In the genomic region with DNA sequence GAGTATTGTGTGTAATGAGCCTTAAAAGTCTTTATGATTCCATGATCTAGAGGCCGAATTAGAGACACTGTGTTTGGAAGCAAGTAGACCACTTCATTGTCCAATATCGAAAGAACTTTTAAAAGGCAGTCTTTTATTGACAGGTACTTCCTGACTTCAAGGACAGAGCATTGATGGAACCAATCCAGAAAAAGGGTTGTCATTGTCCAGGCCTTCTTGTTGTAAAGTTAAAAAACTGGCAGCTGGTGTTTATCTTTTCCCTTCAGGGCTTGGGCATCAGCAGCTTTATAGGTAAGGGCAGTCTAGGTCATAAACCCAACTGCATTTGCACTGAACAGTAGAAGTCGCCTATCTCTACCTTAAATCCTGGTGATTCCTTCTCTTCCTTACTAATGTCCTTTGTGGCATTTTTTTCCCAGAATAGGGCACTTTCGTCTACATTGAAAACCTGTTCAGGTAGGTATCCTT, we compare ENCODE assay signal across 25 cellular contexts.
A peak's percentile ranks its signal among the peaks of the same experiment; 100 is the strongest.
DNase-seq lines count a peak whose midpoint lies in the region; ATAC-seq and TF ChIP-seq lines count a peak whose summit lies in the region.
"Had no signal": no experiment of that assay in that cellular context is flagged by ENCODE, and none has a peak within 500 bp of the region (broad histone marks: within the 10 kb centered on the region; RNA-seq: fewer than 3 reads in every experiment).

No MANE protein-coding gene starts in this region.

- peak; percentile 70 for DNase-seq in DMS79 treated with DMSO at 0.1 percent for 48 hours (lab: John Stamatoyannopoulos, UW)
- no peak for DNase-seq in DMS79 (lab: John Stamatoyannopoulos, UW)
- no peak for DNase-seq in central memory CD8-positive, alpha-beta T cell (ENCODE audit: low spot score in 2 of 2)
- no peak for DNase-seq in COLO668 (lab: John Stamatoyannopoulos, UW; ENCODE audit: unreplicated experiment)
- no peak for DNase-seq in NCI-H226
- DNase-seq: activated CD4-positive, alpha-beta T cell treated with anti-CD3 and anti-CD28 coated beads for 1 hour; brain microvascular endothelial cell; dorsolateral prefrontal cortex; esophagus squamous epithelium; glutamatergic neuron; GM23248; NCI-H1105; NCI-H446 treated with DMSO at 0.1 percent for 48 hours; nephron progenitor cell; psoas muscle; SIG-M5; spleen; T-helper 9 cell; transverse colon had no signal

- H3K9me3 Mint-ChIP-seq in central memory CD8-positive, alpha-beta T cell: no peaks in the 10 kb centered on the region
- H3K9me3 Mint-ChIP-seq: stimulated activated effector memory CD8-positive, alpha-beta T cell treated with anti-CD3 and anti-CD28 coated beads, Interleukin-12 subunit alpha, Interleukin-12 subunit beta, amount 100 ng/mL, for 72 hours had no signal

- peaks cover 11% of the 10 kb centered on the region for H3K4me1 ChIP-seq in BLaER1
- H3K4me1 ChIP-seq in Loucy (ENCODE audit: insufficient read depth, low read length, poor library complexity, severe bottlenecking): peaks cover 10% of the 10 kb centered on the region

- peaks cover 24% of the 10 kb centered on the region for H3K4me1 Mint-ChIP-seq in central memory CD8-positive, alpha-beta T cell

- H3K4me2 ChIP-seq in BLaER1 (peak overlapping the region; percentile 43), Loucy (ENCODE audit: low read depth, low read length, poor library complexity, severe bottlenecking) (peak overlapping the region; percentile 27)

- H3K9ac ChIP-seq in BLaER1 (no peak overlapping the region), Loucy (ENCODE audit: low read depth, low read length, poor library complexity, severe bottlenecking) (no peak overlapping the region)
- H3K9ac ChIP-seq: GM23248 had no signal

- H3K4me3 ChIP-seq in BLaER1 (no peak overlapping the region), Loucy (ENCODE audit: low read length, poor library complexity, severe bottlenecking) (no peak overlapping the region)
- H3K4me3 ChIP-seq: dorsolateral prefrontal cortex, esophagus squamous epithelium, GM23248, lung, psoas muscle, spleen, transverse colon had no signal

- no peaks in the 10 kb centered on the region for H3F3A ChIP-seq in Loucy (ENCODE audit: low read depth)

- H3K27ac ChIP-seq in BLaER1: no peak overlapping the region
- H3K27ac ChIP-seq: 22Rv1, esophagus squamous epithelium, GM23248, psoas muscle, spleen had no signal

- no peaks in the 10 kb centered on the region for H4K20me1 ChIP-seq in BLaER1
- no peaks in the 10 kb centered on the region for H4K20me1 ChIP-seq in Loucy (ENCODE audit: insufficient read depth, low read length, poor library complexity, severe bottlenecking)

- H3K9me3 ChIP-seq in BLaER1 (no peaks in the 10 kb centered on the region), Loucy (ENCODE audit: insufficient read depth, low read depth, low read length) (no peaks in the 10 kb centered on the region)
- H3K9me3 ChIP-seq: esophagus squamous epithelium, psoas muscle, spleen, transverse colon had no signal

- no peaks in the 10 kb centered on the region for H3K27me3 Mint-ChIP-seq in central memory CD8-positive, alpha-beta T cell

- no peaks in the 10 kb centered on the region for H3K27me3 ChIP-seq in BLaER1
- H3K27me3 ChIP-seq in Loucy (ENCODE audit: insufficient read depth, low read length, poor library complexity, severe bottlenecking): peaks cover 89% of the 10 kb centered on the region
- H3K27me3 ChIP-seq: brain microvascular endothelial cell, dorsolateral prefrontal cortex, esophagus squamous epithelium, spleen, transverse colon had no signal

- H3K36me3 ChIP-seq in BLaER1: no peaks in the 10 kb centered on the region
- H3K36me3 ChIP-seq in Loucy (ENCODE audit: insufficient read depth, low read length): no peaks in the 10 kb centered on the region
- H3K36me3 ChIP-seq: brain microvascular endothelial cell, esophagus squamous epithelium, spleen, transverse colon had no signal

- H3K9me2 ChIP-seq in Loucy (replicated peaks; ENCODE audit: low read depth, low read length): no peaks in the 10 kb centered on the region

- no peak for ATAC-seq in central memory CD8-positive, alpha-beta T cell (replicated peaks; ENCODE audit: extremely low read depth, poor library complexity, severe bottlenecking)
- no peak for ATAC-seq in HG03571 (IDR thresholded peaks at IDR 0.05; ENCODE audit: unreplicated experiment)
- ATAC-seq: psoas muscle; stimulated activated effector memory CD8-positive, alpha-beta T cell treated with anti-CD3 and anti-CD28 coated beads, Interleukin-12 subunit alpha, Interleukin-12 subunit beta, amount 100 ng/mL, for 72 hours had no signal

- no peaks in the 10 kb centered on the region for H3K36me3 Mint-ChIP-seq in central memory CD8-positive, alpha-beta T cell (ENCODE audit: insufficient read depth)
- H3K36me3 Mint-ChIP-seq: stimulated activated effector memory CD8-positive, alpha-beta T cell treated with anti-CD3 and anti-CD28 coated beads, Interleukin-12 subunit alpha, Interleukin-12 subunit beta, amount 100 ng/mL, for 72 hours had no signal

- peak overlapping the region; percentile 30 for H3K27ac Mint-ChIP-seq in central memory CD8-positive, alpha-beta T cell (ENCODE audit: low read depth)
- H3K27ac Mint-ChIP-seq: nephron progenitor cell; stimulated activated effector memory CD8-positive, alpha-beta T cell treated with anti-CD3 and anti-CD28 coated beads, Interleukin-12 subunit alpha, Interleukin-12 subunit beta, amount 100 ng/mL, for 72 hours had no signal

- no peak overlapping the region for H2AFZ ChIP-seq in Loucy (ENCODE audit: low read length)
- H2AFZ ChIP-seq: GM23248 had no signal

- H3K4me3 Mint-ChIP-seq in central memory CD8-positive, alpha-beta T cell: no peak overlapping the region
- H3K4me3 Mint-ChIP-seq: nephron progenitor cell; stimulated activated effector memory CD8-positive, alpha-beta T cell treated with anti-CD3 and anti-CD28 coated beads, Interleukin-12 subunit alpha, Interleukin-12 subunit beta, amount 100 ng/mL, for 72 hours had no signal

- no peak for TF ChIP-seq CTCF in Loucy (conservative IDR thresholded peaks at IDR 0.05; ENCODE audit: low read length)

- no peaks in the 10 kb centered on the region for H3K79me2 ChIP-seq in Loucy (ENCODE audit: insufficient read depth, low read length)
